ENCODE assay signal across 19 cellular contexts in the genomic region with DNA sequence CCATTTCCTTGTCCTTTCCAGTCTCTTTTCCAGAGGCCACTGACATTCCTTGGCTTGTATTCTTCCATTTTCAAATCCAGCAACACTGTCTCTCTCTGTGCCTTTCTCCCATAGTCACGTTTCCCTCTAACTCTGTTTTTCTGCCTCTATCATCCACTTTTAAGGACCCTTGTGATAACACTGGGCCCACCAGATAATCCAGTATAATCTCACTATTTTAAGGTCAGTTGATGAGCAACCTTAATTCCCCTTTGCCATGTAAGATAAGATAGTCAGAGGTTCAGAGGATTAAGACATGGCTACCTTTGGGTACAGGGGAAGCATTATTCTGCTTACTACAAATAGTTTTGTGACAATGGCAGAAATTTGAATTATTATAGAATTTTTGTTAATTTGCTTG.
"Had no signal": no experiment of that assay in that cellular context is flagged by ENCODE, and none has a peak within 500 bp of the region (broad histone marks: within the 10 kb centered on the region; RNA-seq: fewer than 3 reads in every experiment).

No MANE protein-coding gene starts in this region.

- H3K9me3 ChIP-seq: MG63, SK-N-SH had no signal

- H3K27ac ChIP-seq: HL-60, RWPE1 had no signal

- H3K4me3 ChIP-seq: MG63 had no signal

- H3K4me2 ChIP-seq: SK-N-SH had no signal

- H3K27me3 ChIP-seq: MG63 had no signal

- DNase-seq: Karpas-422; KG1; MG63; NCI-H1092 treated with DMSO at 0.1 percent for 48 hours; NCI-H1436; NCI-H187; NCI-H2029 treated with DMSO at 0.1 percent for 48 hours; NCI-H2171 treated with DMSO at 0.1 percent for 48 hours; NCI-H345; NCI-H446 treated with DMSO at 0.1 percent for 48 hours; NCI-H510A treated with DMSO at 0.1 percent for 48 hours; NCI-H526; NK-92 treated with Interleukin-12 subunit alpha and Interleukin-12 subunit beta, amount 100 ng/mL, for 24 hours; PC-3; SHP77; SK-N-SH had no signal

- H3K36me3 ChIP-seq: MG63 had no signal

- H3K9me2 ChIP-seq: SK-N-SH had no signal

- ATAC-seq: Panc1, PC-3 had no signal

- H3K9ac ChIP-seq: SK-N-SH had no signal
